Comparison of ENCODE assay signal across 8 cellular contexts in the genomic region with DNA sequence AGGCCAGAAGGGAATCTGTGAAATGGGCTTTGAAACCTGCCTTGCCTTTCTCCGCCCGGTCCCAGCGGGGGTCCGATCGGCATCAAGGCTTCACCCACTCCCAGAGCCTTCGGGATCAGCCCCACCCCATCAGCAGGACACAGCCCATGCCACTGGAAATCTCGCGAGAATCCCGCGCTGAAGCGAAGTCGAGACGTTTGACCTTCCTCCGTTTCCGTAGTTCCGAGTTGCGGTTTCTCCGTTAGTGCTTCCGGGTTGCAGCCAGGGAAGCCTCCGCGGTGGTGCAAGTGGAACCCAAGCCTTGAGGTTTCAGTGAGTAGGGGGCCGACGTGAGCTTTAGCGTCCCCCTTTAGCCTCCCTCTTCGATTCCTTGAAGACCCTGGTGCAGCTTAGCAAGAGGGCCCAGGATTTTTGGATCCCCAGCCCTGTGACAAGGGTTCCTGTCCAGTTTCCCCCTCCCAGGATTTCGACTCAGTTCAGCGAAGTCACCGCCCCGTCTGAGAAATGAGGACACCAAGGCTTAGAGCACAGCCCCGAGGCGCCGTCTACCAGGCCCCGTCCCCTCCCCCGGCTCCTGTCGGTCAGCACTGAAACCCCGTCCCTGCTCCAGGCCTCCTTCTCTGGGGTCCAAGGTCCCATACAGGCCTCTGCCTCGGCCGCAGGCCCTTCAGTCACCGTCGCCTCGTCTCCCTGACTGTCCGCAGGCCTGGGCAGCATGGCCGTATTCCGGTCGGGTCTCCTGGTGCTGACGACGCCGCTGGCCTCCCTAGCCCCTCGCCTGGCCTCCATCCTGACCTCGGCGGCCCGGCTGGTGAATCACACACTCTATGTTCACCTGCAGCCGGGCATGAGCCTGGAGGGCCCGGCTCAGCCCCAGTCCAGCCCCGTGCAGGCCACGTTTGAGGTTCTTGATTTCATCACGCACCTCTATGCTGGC. TPM values are rescaled to one million over a fixed set of nuclear protein-coding genes. Genes with fewer than 3 reads are reported as not detected.
DNase-seq lines count a peak whose midpoint lies in the region; ATAC-seq and TF ChIP-seq lines count a peak whose summit lies in the region.

A gene (plus strand): TSS at position 241 of the 937 bp plus-strand sequence. CDS start 475 bp downstream, at position 716.

- peak; percentile 88 for DNase-seq in activated T-cell treated with anti-CD3 and anti-CD28 coated beads, Interleukin-2, amount 50 U/mL, for 1 hour
- DNase-seq in epithelial cell of proximal tubule (ENCODE audit: low read depth): peak; percentile 85
- peak; percentile 77 to 86 for DNase-seq in stimulated activated CD8-positive, alpha-beta memory T cell treated with anti-CD3 and anti-CD28 coated beads, Interleukin-2, amount 100 ng/mL, for 1 hour (ENCODE audit: low read depth in 2 of 2)

- peaks cover 21% of the 10 kb centered on the region for H3K79me2 ChIP-seq in KMS-11 (ENCODE audit: insufficient read depth, low read depth)

- H3K4me1 ChIP-seq in KMS-11 (ENCODE audit: low read depth, poor library complexity, severe bottlenecking) (peaks cover 34% of the 10 kb centered on the region), mononuclear cell (ENCODE audit: insufficient read depth, low read length) (peaks cover 36% of the 10 kb centered on the region)

- H4K20me1 ChIP-seq in KMS-11 (ENCODE audit: insufficient read depth): no peaks in the 10 kb centered on the region

- peak; percentile 50 for ATAC-seq in GM18520 (IDR thresholded peaks at IDR 0.05; ENCODE audit: unreplicated experiment)
- ATAC-seq in HG02884 (IDR thresholded peaks at IDR 0.05; ENCODE audit: unreplicated experiment): no peak

- no peaks in the 10 kb centered on the region for H3K9me3 ChIP-seq in mononuclear cell (ENCODE audit: low read depth, low read length)

- no peak for TF ChIP-seq CTCF in KMS-11 (conservative IDR thresholded peaks at IDR 0.05; ENCODE audit: low read depth, low read length)
- TF ChIP-seq CTCF in epithelial cell of proximal tubule (conservative IDR thresholded peaks at IDR 0.05; ENCODE audit: low read depth, low read length): no peak

- H3K4me2 ChIP-seq in KMS-11: peak within 1 kb of the TSS; percentile 66

- peak within 1 kb of the TSS; percentile 81 for H2AFZ ChIP-seq in KMS-11 (ENCODE audit: low read depth)

- H3K9ac ChIP-seq in KMS-11: peak within 1 kb of the TSS; percentile 65

- H3K36me3 ChIP-seq in KMS-11 (ENCODE audit: insufficient read depth): no peaks in the 10 kb centered on the region; the same call in 1 of the 2 replicates

- H3K4me3 ChIP-seq in KMS-11 (IDR thresholded peaks at IDR 0.05; ENCODE audit: insufficient read depth, low read depth, low read length) (peak within 1 kb of the TSS; percentile 31), epithelial cell of proximal tubule (ENCODE audit: low read depth, low read length) (peak within 1 kb of the TSS; percentile 94), mononuclear cell (ENCODE audit: low read length) (peak within 1 kb of the TSS; percentile 60)

- peak within 1 kb of the TSS; percentile 47 for H3K27ac ChIP-seq in KMS-11

- H3K27me3 ChIP-seq in KMS-11 (ENCODE audit: insufficient read depth, low read depth) (no peaks in the 10 kb centered on the region), mononuclear cell (ENCODE audit: insufficient read depth, low read length) (no peaks in the 10 kb centered on the region)

TF ChIP-seq in PFSK-1, 5 proteins besides CTCF, POLR2A, EP300 and RAD21:
- peak; percentile 85 for TF ChIP-seq POLR2AphosphoS5 (IDR thresholded peaks at IDR 0.05; ENCODE audit: low read depth, low read length)
- TF ChIP-seq FOXP2 (optimal IDR thresholded peaks at IDR 0.05; ENCODE audit: borderline replicate concordance, extremely low read depth, extremely low read length, insufficient read depth): peak; percentile 23
- peak; percentile 79 for TF ChIP-seq TAF1 (IDR thresholded peaks at IDR 0.05; ENCODE audit: borderline replicate concordance, insufficient read depth, low read length)
- TF ChIP-seq SIN3A (IDR thresholded peaks at IDR 0.05; ENCODE audit: borderline replicate concordance, insufficient read depth, low read length): peak; percentile 99; the same call in 1 of the 2 replicates
- TF ChIP-seq, protein P1, sequence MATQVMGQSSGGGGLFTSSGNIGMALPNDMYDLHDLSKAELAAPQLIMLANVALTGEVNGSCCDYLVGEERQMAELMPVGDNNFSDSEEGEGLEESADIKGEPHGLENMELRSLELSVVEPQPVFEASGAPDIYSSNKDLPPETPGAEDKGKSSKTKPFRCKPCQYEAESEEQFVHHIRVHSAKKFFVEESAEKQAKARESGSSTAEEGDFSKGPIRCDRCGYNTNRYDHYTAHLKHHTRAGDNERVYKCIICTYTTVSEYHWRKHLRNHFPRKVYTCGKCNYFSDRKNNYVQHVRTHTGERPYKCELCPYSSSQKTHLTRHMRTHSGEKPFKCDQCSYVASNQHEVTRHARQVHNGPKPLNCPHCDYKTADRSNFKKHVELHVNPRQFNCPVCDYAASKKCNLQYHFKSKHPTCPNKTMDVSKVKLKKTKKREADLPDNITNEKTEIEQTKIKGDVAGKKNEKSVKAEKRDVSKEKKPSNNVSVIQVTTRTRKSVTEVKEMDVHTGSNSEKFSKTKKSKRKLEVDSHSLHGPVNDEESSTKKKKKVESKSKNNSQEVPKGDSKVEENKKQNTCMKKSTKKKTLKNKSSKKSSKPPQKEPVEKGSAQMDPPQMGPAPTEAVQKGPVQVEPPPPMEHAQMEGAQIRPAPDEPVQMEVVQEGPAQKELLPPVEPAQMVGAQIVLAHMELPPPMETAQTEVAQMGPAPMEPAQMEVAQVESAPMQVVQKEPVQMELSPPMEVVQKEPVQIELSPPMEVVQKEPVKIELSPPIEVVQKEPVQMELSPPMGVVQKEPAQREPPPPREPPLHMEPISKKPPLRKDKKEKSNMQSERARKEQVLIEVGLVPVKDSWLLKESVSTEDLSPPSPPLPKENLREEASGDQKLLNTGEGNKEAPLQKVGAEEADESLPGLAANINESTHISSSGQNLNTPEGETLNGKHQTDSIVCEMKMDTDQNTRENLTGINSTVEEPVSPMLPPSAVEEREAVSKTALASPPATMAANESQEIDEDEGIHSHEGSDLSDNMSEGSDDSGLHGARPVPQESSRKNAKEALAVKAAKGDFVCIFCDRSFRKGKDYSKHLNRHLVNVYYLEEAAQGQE (IDR thresholded peaks at IDR 0.05; ENCODE audit: insufficient read depth in 1 of 2, low read depth in 2 of 2, low read length in 2 of 2): peak; percentile 30 to 58; a peak in 1 of 4 replicates
TF ChIP-seq in PFSK-1: peak in this region for 5.

RNA-seq across cellular contexts. Expression of the gene that starts here (rescaled TPM):
- polyA plus RNA-seq in PFSK-1 (2012; ENCODE audit: insufficient read length, low read depth): 178 TPM
- total RNA-seq in epithelial cell of proximal tubule (49.4 and 58.2 TPM in 2 replicates), mononuclear cell (10.2 TPM)

Comparison
In these comparisons a context has a peak if more than half of its experiments do, and no peak if none do; other contexts are left out.
1. H3K4me3 ChIP-seq: peak in every context shown above with its lines; median percentile 94 in epithelial cell of proximal tubule; 60 in mononuclear cell; 31 in KMS-11.